ENCODE assay signal across 13 cellular contexts in the genomic region with DNA sequence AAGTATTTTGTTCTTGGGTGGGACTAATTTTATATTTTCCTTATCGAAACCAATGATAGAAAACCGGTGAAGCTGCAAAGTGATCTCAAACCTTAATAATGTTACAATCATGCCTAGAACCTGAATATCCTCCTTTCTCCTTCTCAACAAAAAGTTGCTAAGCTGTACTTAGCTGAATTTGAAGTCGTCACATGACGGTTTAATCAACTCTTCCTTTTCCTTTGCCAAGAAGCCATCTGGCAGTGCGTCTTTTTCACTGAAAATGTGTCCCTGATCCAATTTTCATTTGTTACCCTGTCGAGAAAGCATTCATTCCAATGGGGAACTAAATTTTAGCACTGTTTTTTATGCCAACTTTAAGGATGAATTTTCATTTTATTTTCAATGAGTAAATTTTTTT.
"Had no signal": no experiment of that assay in that cellular context is flagged by ENCODE, and none has a peak within 500 bp of the region (broad histone marks: within the 10 kb centered on the region; RNA-seq: fewer than 3 reads in every experiment).

No MANE protein-coding gene starts in this region.

- H3K27ac ChIP-seq: esophagus squamous epithelium, psoas muscle, sigmoid colon, SK-N-MC, spleen had no signal

- H3K27me3 Mint-ChIP-seq: activated CD4-positive, alpha-beta T cell treated with anti-CD3 and anti-CD28 coated beads, Interleukin-2, amount 10 ng/mL, durations not matched to agents 7 days and 5 days; activated naive CD8-positive, alpha-beta T cell treated with anti-CD3 and anti-CD28 coated beads, Interleukin-2, amount 10 ng/mL, durations not matched to agents 7 days and 5 days; stimulated activated naive CD8-positive, alpha-beta T cell treated with anti-CD3 and anti-CD28 coated beads, Interleukin-15, Interleukin-2, amounts not matched to agents 100 ng/mL and 50 ng/mL, for 24 hours had no signal

- H3K36me3 Mint-ChIP-seq: activated naive CD8-positive, alpha-beta T cell treated with anti-CD3 and anti-CD28 coated beads, Interleukin-2, amount 10 ng/mL, durations not matched to agents 7 days and 5 days had no signal

- ATAC-seq: activated T-cell treated with anti-CD3 and anti-CD28 coated beads, Interleukin-2, amount 50 U/mL, for 72 hours; left colon; psoas muscle had no signal

- H3K27me3 ChIP-seq: esophagus squamous epithelium, sigmoid colon, spleen had no signal

- H3K4me3 Mint-ChIP-seq: activated CD4-positive, alpha-beta T cell treated with anti-CD3 and anti-CD28 coated beads, Interleukin-2, amount 10 ng/mL, durations not matched to agents 7 days and 5 days; activated naive CD8-positive, alpha-beta T cell treated with anti-CD3 and anti-CD28 coated beads, Interleukin-2, amount 10 ng/mL, durations not matched to agents 7 days and 5 days; activated T-cell treated with anti-CD3 and anti-CD28 coated beads, Interleukin-2, amount 50 U/mL, for 72 hours; nephron; stimulated activated naive CD8-positive, alpha-beta T cell treated with anti-CD3 and anti-CD28 coated beads, Interleukin-15, Interleukin-2, amounts not matched to agents 100 ng/mL and 50 ng/mL, for 24 hours had no signal

- H3K4me3 ChIP-seq: psoas muscle, sigmoid colon, SK-N-MC, spleen had no signal

- H3K4me1 ChIP-seq: esophagus squamous epithelium, psoas muscle, sigmoid colon, spleen had no signal

- H3K9me3 ChIP-seq: esophagus squamous epithelium, psoas muscle, sigmoid colon had no signal

- H3K27ac Mint-ChIP-seq: activated CD4-positive, alpha-beta T cell treated with anti-CD3 and anti-CD28 coated beads, Interleukin-2, amount 10 ng/mL, durations not matched to agents 7 days and 5 days; activated naive CD8-positive, alpha-beta T cell treated with anti-CD3 and anti-CD28 coated beads, Interleukin-2, amount 10 ng/mL, durations not matched to agents 7 days and 5 days; activated T-cell treated with anti-CD3 and anti-CD28 coated beads, Interleukin-2, amount 50 U/mL, for 72 hours; nephron; stimulated activated naive CD8-positive, alpha-beta T cell treated with anti-CD3 and anti-CD28 coated beads, Interleukin-15, Interleukin-2, amounts not matched to agents 100 ng/mL and 50 ng/mL, for 24 hours had no signal

- H3K36me3 ChIP-seq: esophagus squamous epithelium, sigmoid colon, spleen had no signal

- DNase-seq: activated CD4-positive, alpha-beta T cell treated with anti-CD3 and anti-CD28 coated beads, Interleukin-2, amount 10 ng/mL, durations not matched to agents 7 days and 5 days; activated CD4-positive, CD25-positive, alpha-beta regulatory T cell; activated CD8-positive, alpha-beta memory T cell treated with anti-CD3 and anti-CD28 coated beads, Interleukin-2, amount 50 U/mL, for 48 hours; activated naive CD8-positive, alpha-beta T cell treated with anti-CD3 and anti-CD28 coated beads, Interleukin-2, amount 10 ng/mL, durations not matched to agents 7 days and 5 days; activated T-cell treated with anti-CD3 and anti-CD28 coated beads, Interleukin-2, amount 50 U/mL, for 72 hours; esophagus squamous epithelium; left colon; psoas muscle; sigmoid colon; spleen had no signal

- H3K4me1 Mint-ChIP-seq: activated CD4-positive, alpha-beta T cell treated with anti-CD3 and anti-CD28 coated beads, Interleukin-2, amount 10 ng/mL, durations not matched to agents 7 days and 5 days; activated naive CD8-positive, alpha-beta T cell treated with anti-CD3 and anti-CD28 coated beads, Interleukin-2, amount 10 ng/mL, durations not matched to agents 7 days and 5 days; nephron had no signal
